1 cellular context compared by ENCODE assay signal in genomic region chr11:22389526-22390282, GRCh38.
TF ChIP-seq lines count a peak whose summit lies in the region.

No MANE protein-coding gene starts in this region.

TF ChIP-seq in endothelial cell of umbilical vein, 7 proteins besides CTCF, POLR2A, EP300 and RAD21:
- no peak for TF ChIP-seq EZH2 (IDR thresholded peaks at IDR 0.05; ENCODE audit: borderline replicate concordance, low read depth, low read length, severe bottlenecking)
- TF ChIP-seq FOS (IDR thresholded peaks at IDR 0.05; ENCODE audit: borderline replicate concordance, insufficient read depth, low read length): no peak
- TF ChIP-seq MAX (IDR thresholded peaks at IDR 0.05; ENCODE audit: insufficient read depth, insufficient read length): no peak
